Comparison of ENCODE assay signal across 16 cellular contexts in the genomic region with DNA sequence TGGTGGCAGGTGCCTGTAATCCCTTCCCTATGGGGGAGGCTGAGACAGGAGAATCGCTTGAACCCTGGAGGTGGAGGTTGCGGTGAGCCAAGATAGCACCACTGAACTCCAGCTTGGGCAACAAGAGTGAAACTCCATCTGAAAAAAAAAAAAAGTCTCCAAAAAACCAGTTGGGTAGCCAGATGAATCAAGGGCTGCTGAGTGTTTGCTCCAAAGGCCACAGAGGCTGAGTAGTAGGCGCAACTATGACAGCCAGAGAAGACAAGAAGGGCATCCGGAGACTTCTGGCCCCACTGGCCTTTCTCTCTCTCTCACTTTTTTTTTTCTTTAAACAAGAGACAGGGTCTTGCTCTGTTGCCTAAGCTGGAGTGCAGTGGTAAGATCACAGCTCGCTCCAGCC.
"Had no signal": no experiment of that assay in that cellular context is flagged by ENCODE, and none has a peak within 500 bp of the region (broad histone marks: within the 10 kb centered on the region; RNA-seq: fewer than 3 reads in every experiment).

No MANE protein-coding gene starts in this region.

- H3K27ac ChIP-seq: foreskin keratinocyte, neutrophil, parathyroid adenoma, uterus had no signal

- H3K79me2 ChIP-seq: parathyroid adenoma had no signal

- H3K4me3 ChIP-seq: heart left ventricle, mucosa of descending colon, uterus had no signal

- H3K9ac ChIP-seq: parathyroid adenoma had no signal

- H3K27me3 ChIP-seq: foreskin keratinocyte, heart left ventricle, neutrophil, uterus had no signal

- H3K36me3 ChIP-seq: heart left ventricle, neutrophil, uterus had no signal

- H3K9me3 ChIP-seq: mucosa of descending colon, neutrophil, uterus had no signal

- ATAC-seq: activated CD4-positive, CD25-positive, alpha-beta regulatory T cell treated with anti-CD3 and anti-CD28 coated beads, Interleukin-2, amount 50 U/mL, for 24 hours; activated naive CD8-positive, alpha-beta T cell treated with anti-CD3 and anti-CD28 coated beads, Interleukin-2, amount 50 U/mL, for 24 hours; foreskin keratinocyte; heart left ventricle; left lobe of liver; naive thymus-derived CD8-positive, alpha-beta T cell had no signal

- H3K4me1 ChIP-seq: parathyroid adenoma, uterus had no signal

- DNase-seq: activated CD4-positive, alpha-beta T cell treated with anti-CD3 and anti-CD28 coated beads, Interleukin-2, amount 50 U/mL, for 1 hour; activated naive CD4-positive, alpha-beta T cell treated with anti-CD3 and anti-CD28 coated beads for 36 hours; activated naive CD8-positive, alpha-beta T cell treated with anti-CD3 and anti-CD28 coated beads, Interleukin-2, amount 50 U/mL, for 24 hours; heart left ventricle; mucosa of descending colon; naive thymus-derived CD8-positive, alpha-beta T cell; stimulated activated CD4-positive, alpha-beta T cell treated with anti-CD3 and anti-CD28 coated beads, Interleukin-12 subunit alpha, Interleukin-12 subunit beta, amount 100 ng/mL, for 4 hours; stimulated activated CD4-positive, alpha-beta T cell treated with anti-CD3 and anti-CD28 coated beads, Interleukin-2, amount 100 ng/mL, for 24 hours; SW 1271; uterus had no signal

- H3K27ac Mint-ChIP-seq: activated naive CD4-positive, alpha-beta T cell treated with anti-CD3 and anti-CD28 coated beads for 36 hours; activated naive CD8-positive, alpha-beta T cell treated with anti-CD3 and anti-CD28 coated beads, Interleukin-2, amount 50 U/mL, for 24 hours; naive thymus-derived CD8-positive, alpha-beta T cell; T-helper 2 cell treated with Interferon-gamma antibody and Interleukin-4, amounts not matched to agents 5 μg/mL and 100 μg/mL, for 36 hours had no signal

- H3K36me3 Mint-ChIP-seq: naive thymus-derived CD8-positive, alpha-beta T cell had no signal

- H3K9me3 Mint-ChIP-seq: activated naive CD4-positive, alpha-beta T cell treated with anti-CD3 and anti-CD28 coated beads for 36 hours; activated naive CD8-positive, alpha-beta T cell treated with anti-CD3 and anti-CD28 coated beads, Interleukin-2, amount 50 U/mL, for 24 hours; naive thymus-derived CD8-positive, alpha-beta T cell; T-helper 2 cell treated with Interferon-gamma antibody and Interleukin-4, amounts not matched to agents 5 μg/mL and 100 μg/mL, for 36 hours had no signal

- H2AFZ ChIP-seq: parathyroid adenoma had no signal

- H3K4me3 Mint-ChIP-seq: activated naive CD4-positive, alpha-beta T cell treated with anti-CD3 and anti-CD28 coated beads for 36 hours; activated naive CD8-positive, alpha-beta T cell treated with anti-CD3 and anti-CD28 coated beads, Interleukin-2, amount 50 U/mL, for 24 hours; naive thymus-derived CD8-positive, alpha-beta T cell; T-helper 2 cell treated with Interferon-gamma antibody and Interleukin-4, amounts not matched to agents 5 μg/mL and 100 μg/mL, for 36 hours had no signal
